1 cellular context compared by ENCODE assay signal in the genomic region with DNA sequence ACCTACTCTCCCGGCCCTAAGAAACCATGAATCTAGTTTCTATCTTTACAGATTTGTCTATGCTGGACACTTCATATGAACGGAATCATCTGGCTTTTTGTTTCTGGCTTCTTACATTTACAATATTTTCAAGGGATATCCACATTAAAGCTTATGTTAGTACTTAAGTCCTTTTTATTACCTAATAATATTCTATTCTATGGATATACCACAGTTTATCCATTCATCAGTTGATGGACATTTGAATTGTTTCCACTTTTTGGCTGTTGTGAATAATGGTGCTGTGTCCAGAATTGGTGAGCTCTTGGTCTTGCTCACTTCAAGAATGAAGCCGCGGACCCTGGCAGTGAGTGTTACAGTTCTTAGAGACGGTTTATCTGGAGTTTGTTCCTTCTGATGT.
TF ChIP-seq lines count a peak whose summit lies in the region.

No MANE protein-coding gene starts in this region.

TF ChIP-seq in SK-N-SH, 30 proteins besides CTCF, POLR2A, EP300 and RAD21 (continued from another document):
- TF ChIP-seq, protein P1, sequence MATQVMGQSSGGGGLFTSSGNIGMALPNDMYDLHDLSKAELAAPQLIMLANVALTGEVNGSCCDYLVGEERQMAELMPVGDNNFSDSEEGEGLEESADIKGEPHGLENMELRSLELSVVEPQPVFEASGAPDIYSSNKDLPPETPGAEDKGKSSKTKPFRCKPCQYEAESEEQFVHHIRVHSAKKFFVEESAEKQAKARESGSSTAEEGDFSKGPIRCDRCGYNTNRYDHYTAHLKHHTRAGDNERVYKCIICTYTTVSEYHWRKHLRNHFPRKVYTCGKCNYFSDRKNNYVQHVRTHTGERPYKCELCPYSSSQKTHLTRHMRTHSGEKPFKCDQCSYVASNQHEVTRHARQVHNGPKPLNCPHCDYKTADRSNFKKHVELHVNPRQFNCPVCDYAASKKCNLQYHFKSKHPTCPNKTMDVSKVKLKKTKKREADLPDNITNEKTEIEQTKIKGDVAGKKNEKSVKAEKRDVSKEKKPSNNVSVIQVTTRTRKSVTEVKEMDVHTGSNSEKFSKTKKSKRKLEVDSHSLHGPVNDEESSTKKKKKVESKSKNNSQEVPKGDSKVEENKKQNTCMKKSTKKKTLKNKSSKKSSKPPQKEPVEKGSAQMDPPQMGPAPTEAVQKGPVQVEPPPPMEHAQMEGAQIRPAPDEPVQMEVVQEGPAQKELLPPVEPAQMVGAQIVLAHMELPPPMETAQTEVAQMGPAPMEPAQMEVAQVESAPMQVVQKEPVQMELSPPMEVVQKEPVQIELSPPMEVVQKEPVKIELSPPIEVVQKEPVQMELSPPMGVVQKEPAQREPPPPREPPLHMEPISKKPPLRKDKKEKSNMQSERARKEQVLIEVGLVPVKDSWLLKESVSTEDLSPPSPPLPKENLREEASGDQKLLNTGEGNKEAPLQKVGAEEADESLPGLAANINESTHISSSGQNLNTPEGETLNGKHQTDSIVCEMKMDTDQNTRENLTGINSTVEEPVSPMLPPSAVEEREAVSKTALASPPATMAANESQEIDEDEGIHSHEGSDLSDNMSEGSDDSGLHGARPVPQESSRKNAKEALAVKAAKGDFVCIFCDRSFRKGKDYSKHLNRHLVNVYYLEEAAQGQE (IDR thresholded peaks at IDR 0.05; ENCODE audit: low read depth, low read length): no peak
- TF ChIP-seq NFIC (IDR thresholded peaks at IDR 0.05; ENCODE audit: borderline replicate concordance) (no peak), FOXM1 (IDR thresholded peaks at IDR 0.05; ENCODE audit: low read depth) (no peak), POLR2AphosphoS5 (IDR thresholded peaks at IDR 0.05; ENCODE audit: low read depth, low read length) (no peak), YY1 (IDR thresholded peaks at IDR 0.05; ENCODE audit: low read depth) (no peak), TCF12 (IDR thresholded peaks at IDR 0.05) (no peak)
- TF ChIP-seq, protein P2, sequence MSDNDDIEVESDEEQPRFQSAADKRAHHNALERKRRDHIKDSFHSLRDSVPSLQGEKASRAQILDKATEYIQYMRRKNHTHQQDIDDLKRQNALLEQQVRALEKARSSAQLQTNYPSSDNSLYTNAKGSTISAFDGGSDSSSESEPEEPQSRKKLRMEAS (IDR thresholded peaks at IDR 0.05; ENCODE audit: low read depth): no peak
- TF ChIP-seq, protein P3, sequence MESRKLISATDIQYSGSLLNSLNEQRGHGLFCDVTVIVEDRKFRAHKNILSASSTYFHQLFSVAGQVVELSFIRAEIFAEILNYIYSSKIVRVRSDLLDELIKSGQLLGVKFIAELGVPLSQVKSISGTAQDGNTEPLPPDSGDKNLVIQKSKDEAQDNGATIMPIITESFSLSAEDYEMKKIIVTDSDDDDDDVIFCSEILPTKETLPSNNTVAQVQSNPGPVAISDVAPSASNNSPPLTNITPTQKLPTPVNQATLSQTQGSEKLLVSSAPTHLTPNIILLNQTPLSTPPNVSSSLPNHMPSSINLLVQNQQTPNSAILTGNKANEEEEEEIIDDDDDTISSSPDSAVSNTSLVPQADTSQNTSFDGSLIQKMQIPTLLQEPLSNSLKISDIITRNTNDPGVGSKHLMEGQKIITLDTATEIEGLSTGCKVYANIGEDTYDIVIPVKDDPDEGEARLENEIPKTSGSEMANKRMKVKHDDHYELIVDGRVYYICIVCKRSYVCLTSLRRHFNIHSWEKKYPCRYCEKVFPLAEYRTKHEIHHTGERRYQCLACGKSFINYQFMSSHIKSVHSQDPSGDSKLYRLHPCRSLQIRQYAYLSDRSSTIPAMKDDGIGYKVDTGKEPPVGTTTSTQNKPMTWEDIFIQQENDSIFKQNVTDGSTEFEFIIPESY (IDR thresholded peaks at IDR 0.05; ENCODE audit: borderline replicate concordance, low read depth): no peak
